9 cellular contexts compared by ENCODE assay signal in the genomic region with DNA sequence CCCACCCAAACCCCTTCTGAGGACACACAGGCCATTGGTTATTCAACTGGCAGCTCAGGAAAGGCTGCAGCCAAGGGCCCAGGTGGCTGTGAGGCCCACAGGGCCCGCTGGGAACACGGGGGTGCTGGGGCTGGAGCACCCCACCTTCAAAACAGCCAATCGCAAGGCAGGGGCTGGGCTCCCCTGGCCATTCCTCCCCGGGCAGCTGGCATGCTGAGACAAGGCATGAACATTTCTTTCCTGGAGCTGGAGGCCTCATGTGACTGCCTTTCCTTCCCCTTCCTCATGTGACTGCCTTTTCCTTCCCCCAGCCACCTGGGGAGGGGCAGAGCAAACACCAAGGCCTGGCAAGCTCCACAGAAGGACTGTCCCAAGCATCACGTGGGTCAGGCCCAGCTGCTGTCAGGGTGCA.
DNase-seq lines count a peak whose midpoint lies in the region; ATAC-seq and TF ChIP-seq lines count a peak whose summit lies in the region.
"Had no signal": no experiment of that assay in that cellular context is flagged by ENCODE, and none has a peak within 500 bp of the region (broad histone marks: within the 10 kb centered on the region; RNA-seq: fewer than 3 reads in every experiment).

No MANE protein-coding gene starts in this region.

- in situ Hi-C loops in GM13977 (cut with MboI; ENCODE audit: low pct_unique_long_range_greater_than_20kb, low sequenced_read_pairs, unreplicated experiment), result no loop called here

- intact Hi-C loops in dendritic cell treated with granulocyte-macrophage colony-stimulating factor and Interleukin-4, amounts not matched to agents 40 ng/mL and 50 ng/mL, for 4 days (cut with micrococcal nuclease), result no loop called here

- peaks cover 15% of the 10 kb centered on the region for H3K4me1 Mint-ChIP-seq in dendritic cell treated with granulocyte-macrophage colony-stimulating factor and Interleukin-4, amounts not matched to agents 40 ng/mL and 50 ng/mL, for 4 days (ENCODE audit: low read depth)

- H3K27me3 Mint-ChIP-seq in dendritic cell treated with granulocyte-macrophage colony-stimulating factor and Interleukin-4, amounts not matched to agents 40 ng/mL and 50 ng/mL, for 4 days, result no peaks in the 10 kb centered on the region

- no peak for TF ChIP-seq CTCF in GM13977 (IDR thresholded peaks at IDR 0.05; ENCODE audit: extremely low read depth, insufficient read depth, missing control alignments)

- no peaks in the 10 kb centered on the region for H3K9me3 Mint-ChIP-seq in dendritic cell treated with granulocyte-macrophage colony-stimulating factor and Interleukin-4, amounts not matched to agents 40 ng/mL and 50 ng/mL, for 4 days

- no peak for ATAC-seq in HG03139 (IDR thresholded peaks at IDR 0.05; ENCODE audit: unreplicated experiment)
- ATAC-seq in GM18502 (IDR thresholded peaks at IDR 0.05; ENCODE audit: poor library complexity, unreplicated experiment), result no peak
- ATAC-seq in GM21619 (IDR thresholded peaks at IDR 0.05; ENCODE audit: unreplicated experiment), result no peak

- H3K4me3 Mint-ChIP-seq in dendritic cell treated with granulocyte-macrophage colony-stimulating factor and Interleukin-4, amounts not matched to agents 40 ng/mL and 50 ng/mL, for 4 days, result no peak overlapping the region

- DNase-seq in COR-L47 (lab: John Stamatoyannopoulos, UW), result peak; percentile 59
- DNase-seq in NCI-H1105 (lab: John Stamatoyannopoulos, UW), result peak; percentile 80
- peak; percentile 2 for DNase-seq in midbrain (lab: John Stamatoyannopoulos, UW)
- DNase-seq in GM13977 (ENCODE audit: low spot score), result no peak
- DNase-seq: activated T-cell treated with anti-CD3 and anti-CD28 coated beads, Interleukin-2, amount 50 U/mL, for 48 hours had no signal

- H3K27ac Mint-ChIP-seq in dendritic cell treated with granulocyte-macrophage colony-stimulating factor and Interleukin-4, amounts not matched to agents 40 ng/mL and 50 ng/mL, for 4 days, result peak overlapping the region; percentile 68

- no peaks in the 10 kb centered on the region for H3K36me3 Mint-ChIP-seq in dendritic cell treated with granulocyte-macrophage colony-stimulating factor and Interleukin-4, amounts not matched to agents 40 ng/mL and 50 ng/mL, for 4 days (ENCODE audit: low read depth)
